12 cellular contexts compared by ENCODE assay signal in the genomic region with DNA sequence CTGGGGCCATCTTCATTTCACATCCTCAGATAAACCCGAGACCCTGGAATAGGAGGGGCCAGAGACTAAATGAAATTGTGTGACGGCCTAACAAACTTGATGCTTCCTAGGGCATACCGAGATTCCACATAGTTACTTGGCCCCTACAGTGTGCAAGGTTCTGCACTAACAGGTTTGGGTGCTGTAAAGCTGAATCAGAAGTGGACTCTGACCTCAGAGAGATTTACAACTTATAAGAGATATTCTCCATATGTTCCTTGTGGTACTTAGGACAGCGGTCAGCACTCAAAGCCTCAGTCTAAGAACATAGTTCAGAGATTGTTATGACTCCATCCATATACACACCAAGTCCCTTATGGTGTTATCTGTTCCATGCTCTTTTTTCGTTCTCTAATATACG. TPM values are rescaled to one million over a fixed set of nuclear protein-coding genes. Genes with fewer than 3 reads are reported as not detected.
A peak's percentile ranks its signal among the peaks of the same experiment; 100 is the strongest.
DNase-seq lines count a peak whose midpoint lies in the region; ATAC-seq and TF ChIP-seq lines count a peak whose summit lies in the region.
"Had no signal": no experiment of that assay in that cellular context is flagged by ENCODE, and none has a peak within 500 bp of the region (broad histone marks: within the 10 kb centered on the region; RNA-seq: fewer than 3 reads in every experiment).

No MANE protein-coding gene starts in this region.

- H3K9me3 ChIP-seq in CD8-positive, alpha-beta memory T cell (ENCODE audit: low read length) = no peaks in the 10 kb centered on the region
- H3K9me3 ChIP-seq: ascending aorta, spleen had no signal

- H3K4me1 Mint-ChIP-seq in CD8-positive, alpha-beta memory T cell = peaks cover 18 to 26% (median 20%) of the 10 kb centered on the region in 3 donors
- peaks cover 2 to 16% (median 14%) of the 10 kb centered on the region in 4 donors for H3K4me1 Mint-ChIP-seq in naive thymus-derived CD8-positive, alpha-beta T cell

- no peaks in the 10 kb centered on the region for H3K9me3 Mint-ChIP-seq in CD8-positive, alpha-beta memory T cell
- no peaks in the 10 kb centered on the region for H3K9me3 Mint-ChIP-seq in naive thymus-derived CD8-positive, alpha-beta T cell

- intact Hi-C loops in dorsolateral prefrontal cortex (cut with DNase I) = no loop called here

- CTCF ChIA-PET in CD8-positive, alpha-beta memory T cell (lab: Charles Lee) = no interaction called here

- peaks cover 14% of the 10 kb centered on the region for H3K4me1 ChIP-seq in CD8-positive, alpha-beta memory T cell (ENCODE audit: insufficient read depth, low read length)

- no peak for DNase-seq in CD8-positive, alpha-beta memory T cell
- DNase-seq in LoVo (ENCODE audit: low spot score) (peak; percentile 82), dorsolateral prefrontal cortex (no peak), medulla oblongata (ENCODE audit: extremely low spot score) (no peak)
- DNase-seq in naive thymus-derived CD8-positive, alpha-beta T cell = no peak
- DNase-seq in effector CD8-positive, alpha-beta T cell (lab: John Stamatoyannopoulos, UW) = no peak
- DNase-seq: mesendoderm, NCI-H2081 treated with DMSO at 0.1 percent for 48 hours, spleen had no signal

- H3K36me3 ChIP-seq in CD8-positive, alpha-beta memory T cell (ENCODE audit: insufficient read depth, low read length) = no peaks in the 10 kb centered on the region
- H3K36me3 ChIP-seq: ascending aorta, spleen had no signal

- POLR2A ChIA-PET in CD8-positive, alpha-beta memory T cell (lab: Charles Lee) = no interaction called here
- POLR2A ChIA-PET in naive thymus-derived CD8-positive, alpha-beta T cell (lab: Charles Lee) = no interaction called here

- no peak overlapping the region for H3K27ac Mint-ChIP-seq in CD8-positive, alpha-beta memory T cell
- no peak overlapping the region for H3K27ac Mint-ChIP-seq in naive thymus-derived CD8-positive, alpha-beta T cell

- H3K27ac ChIP-seq in CD8-positive, alpha-beta memory T cell (ENCODE audit: low read depth, low read length) = no peak overlapping the region
- H3K27ac ChIP-seq in dorsolateral prefrontal cortex = peak overlapping the region in 43 of 59 donors; percentile 11 to 93 (median 84)
- H3K27ac ChIP-seq: ascending aorta, spleen had no signal

- ATAC-seq in naive thymus-derived CD8-positive, alpha-beta T cell = no peak
- no peak for ATAC-seq in HG02981 (IDR thresholded peaks at IDR 0.05; ENCODE audit: unreplicated experiment)
- no peak for ATAC-seq in HG03378 (IDR thresholded peaks at IDR 0.05; ENCODE audit: unreplicated experiment)

- H3K4me3 Mint-ChIP-seq in CD8-positive, alpha-beta memory T cell = peak overlapping the region in 6 of 7 donors; percentile 10 to 74 (median 60)
- peak overlapping the region in 9 of 10 donors; percentile 36 to 74 (median 65) for H3K4me3 Mint-ChIP-seq in naive thymus-derived CD8-positive, alpha-beta T cell

- H3K4me3 ChIP-seq in CD8-positive, alpha-beta memory T cell (ENCODE audit: low read length) = no peak overlapping the region
- H3K4me3 ChIP-seq in dorsolateral prefrontal cortex = peak overlapping the region; percentile 46 to 86 (median 71)

- no peaks in the 10 kb centered on the region for H3K36me3 Mint-ChIP-seq in CD8-positive, alpha-beta memory T cell
- H3K36me3 Mint-ChIP-seq in naive thymus-derived CD8-positive, alpha-beta T cell = no peaks in the 10 kb centered on the region

- TF ChIP-seq CTCF in dorsolateral prefrontal cortex (IDR thresholded peaks at IDR 0.05 in 54 of 56, conservative IDR thresholded peaks at IDR 0.05 in 2 of 56; ENCODE audit: low read depth in 1 of 56, partially characterized antibody in 56 of 56) = no peak

- H3K27me3 ChIP-seq in CD8-positive, alpha-beta memory T cell (ENCODE audit: insufficient read depth, low read length, poor library complexity, severe bottlenecking) = peaks cover 13% of the 10 kb centered on the region
- H3K27me3 ChIP-seq in dorsolateral prefrontal cortex = peaks cover 0 to 48% (median 4%) of the 10 kb centered on the region in 45 donors
- H3K27me3 ChIP-seq: ascending aorta had no signal

- peaks cover 24 to 29% of the 10 kb centered on the region in 2 donors for H3K27me3 Mint-ChIP-seq in CD8-positive, alpha-beta memory T cell
- peaks cover 34 to 57% (median 37%) of the 10 kb centered on the region in 5 donors for H3K27me3 Mint-ChIP-seq in naive thymus-derived CD8-positive, alpha-beta T cell

RNA-seq across cellular contexts. Expression of gene FHIP2A, which starts 55.1 kb away (rescaled TPM):
- total RNA-seq in CD8-positive, alpha-beta memory T cell = 10 to 100 TPM; 20.0 to 23.2 TPM
- 11.6 TPM for polyA plus RNA-seq in CD8-positive, alpha-beta memory T cell
- total RNA-seq in dorsolateral prefrontal cortex = 10 to 100 TPM; 18.3 to 49.6 (median 29.3) TPM
- total RNA-seq in naive thymus-derived CD8-positive, alpha-beta T cell = 10 to 100 TPM; 24.8 to 25.1 TPM
- 1 to 10 TPM; 4.9 to 7.6 (median 6.5) TPM for polyA plus RNA-seq in naive thymus-derived CD8-positive, alpha-beta T cell
